Comparison of ENCODE assay signal across 1 cellular context in genomic region chr4:153506341-153506967, GRCh38.
TF ChIP-seq lines count a peak whose summit lies in the region.

No MANE protein-coding gene starts in this region.

TF ChIP-seq in HepG2, 621 proteins besides CTCF, POLR2A, EP300 and RAD21 (continued from another document):
- peak; percentile 62; the same call in 1 of the 2 replicates for TF ChIP-seq ZGPAT (CRISPR knock-in tag; IDR thresholded peaks at IDR 0.05)
